Comparison of ENCODE assay signal across 11 cellular contexts in the genomic region with DNA sequence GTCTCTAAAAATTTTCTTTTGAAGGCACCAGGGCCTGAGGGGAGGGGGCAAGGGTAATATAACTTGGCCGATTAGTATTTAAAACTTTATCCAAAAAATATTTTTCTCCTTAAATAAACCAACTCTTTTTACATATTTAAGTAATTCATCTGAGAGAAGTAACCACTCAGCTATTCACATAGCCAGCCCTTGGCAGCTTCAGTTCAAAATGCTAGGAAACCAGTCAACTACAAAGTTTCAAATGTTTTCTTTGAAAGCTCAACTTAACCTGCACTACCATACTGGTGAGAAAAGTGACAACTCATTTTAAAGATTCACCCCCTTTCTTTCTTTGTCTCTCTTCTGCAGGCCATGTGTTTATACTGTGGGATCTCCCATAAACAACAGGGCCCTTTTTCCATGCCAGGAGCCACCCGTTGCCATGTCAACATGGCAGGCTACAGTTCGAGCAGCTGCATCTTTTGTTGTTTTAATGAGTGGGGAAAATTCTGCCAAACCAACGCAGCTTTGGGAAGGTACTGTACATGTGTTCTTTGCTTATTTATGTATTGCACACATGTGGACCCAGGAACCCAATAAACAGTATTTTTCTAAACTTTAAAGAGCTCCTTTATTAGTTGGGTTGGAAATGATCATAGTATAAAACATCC. TPM values are rescaled to one million over a fixed set of nuclear protein-coding genes. Genes with fewer than 3 reads are reported as not detected.
DNase-seq lines count a peak whose midpoint lies in the region; ATAC-seq and TF ChIP-seq lines count a peak whose summit lies in the region.
"Had no signal": no experiment of that assay in that cellular context is flagged by ENCODE, and none has a peak within 500 bp of the region (broad histone marks: within the 10 kb centered on the region; RNA-seq: fewer than 3 reads in every experiment).

No MANE protein-coding gene starts in this region.

- in situ Hi-C loops in IMR-90 (cut with MboI; ENCODE audit: low sequenced_read_pairs), result no loop called here

- H3K9me3 Mint-ChIP-seq in progenitor cell of endocrine pancreas (ENCODE audit: low read depth), result no peaks in the 10 kb centered on the region

- peak; percentile 86 for DNase-seq in IMR-90
- peak; percentile 34 for DNase-seq in NCI-H2227 treated with DMSO at 0.1 percent for 48 hours (lab: John Stamatoyannopoulos, UW)
- peak; percentile 22 to 29 for DNase-seq in dermis microvascular lymphatic vessel endothelial cell (ENCODE audit: low read depth in 2 of 2)
- DNase-seq in progenitor cell of endocrine pancreas (ENCODE audit: low spot score, unreplicated experiment), result no peak
- DNase-seq in GF-D8 (lab: John Stamatoyannopoulos, UW), result no peak
- no peak for DNase-seq in esophagus squamous epithelium (lab: John Stamatoyannopoulos, UW)
- DNase-seq in ureter (ENCODE audit: low spot score), result no peak
- DNase-seq: islet precursor cell had no signal

- H4K91ac ChIP-seq in IMR-90 (ENCODE audit: insufficient read depth, low read depth, low read length), result no peak overlapping the region

- H3K4me2 ChIP-seq in IMR-90 (ENCODE audit: low read depth, low read length), result peak overlapping the region; percentile 4; the same call in 1 of the 2 replicates
- H3K4me2 ChIP-seq: KMS-11 had no signal

- dilution Hi-C loops in IMR-90 (cut with HindIII; ENCODE audit: low sequenced_read_pairs, unreplicated experiment), result no loop called here

- H3K4me1 Mint-ChIP-seq in progenitor cell of endocrine pancreas (ENCODE audit: low read depth), result no peaks in the 10 kb centered on the region

- H3K18ac ChIP-seq in IMR-90 (ENCODE audit: low read depth, low read length), result no peak overlapping the region

- peak; percentile 76 for ATAC-seq in IMR-90 (ENCODE audit: low read depth)
- ATAC-seq in GM18502 (IDR thresholded peaks at IDR 0.05; ENCODE audit: poor library complexity, unreplicated experiment), result no peak

- WGBS in IMR-90 (ENCODE audit: extremely low coverage in 2 of 2, insufficient read length in 1 of 2), 2 experiments, result no CpG with 5 or more reads among the region's 4 CpGs
- 42 to 61% methylated on average over 4 of the region's 4 CpGs for WGBS in esophagus squamous epithelium, 2 donors

- H3K27ac Mint-ChIP-seq in progenitor cell of endocrine pancreas, result peak overlapping the region; percentile 77

- H2AFZ ChIP-seq in IMR-90 (replicated peaks; ENCODE audit: low read length, poor library complexity), result no peak overlapping the region

- H2AK9ac ChIP-seq in IMR-90 (replicated peaks; ENCODE audit: low read depth, low read length, poor library complexity), result no peak overlapping the region

- H3K23ac ChIP-seq in IMR-90 (ENCODE audit: low read depth, low read length), result peak overlapping the region; percentile 24; the same call in 1 of the 2 replicates

- H4K5ac ChIP-seq in IMR-90 (ENCODE audit: low read depth, low read length), result no peak overlapping the region

- no peak for TF ChIP-seq RAD21 in IMR-90 (IDR thresholded peaks at IDR 0.05; ENCODE audit: low read length)

- CTCF ChIA-PET in IMR-90 (lab: Yijun Ruan, JAX), result interaction anchor here (1.1 kb wide), 1 partner anchor 91 kb away, joined by 4 read pairs; no protein-coding TSS in a partner anchor

- H3K4ac ChIP-seq in IMR-90 (ENCODE audit: low read depth, low read length), result no peak overlapping the region

- H3K56ac ChIP-seq in IMR-90 (ENCODE audit: extremely low read depth, insufficient read depth, low read length), result no peak overlapping the region; the same call in 1 of the 2 replicates

- no peaks in the 10 kb centered on the region for H3K27me3 Mint-ChIP-seq in progenitor cell of endocrine pancreas

- H3K4me1 ChIP-seq in IMR-90 (ENCODE audit: control insufficient read depth, insufficient read depth, low read length) (peaks cover 15% of the 10 kb centered on the region), esophagus squamous epithelium (peaks cover 0 to 4% (median 0%) of the 10 kb centered on the region in 3 donors)

- POLR2A ChIA-PET in IMR-90 (lab: Charles Lee; ENCODE audit: unreplicated experiment), result no interaction called here

- H2BK20ac ChIP-seq in IMR-90 (ENCODE audit: low read depth, low read length), result no peak overlapping the region

- intact Hi-C loops in IMR-90 (cut with micrococcal nuclease), result no loop called here
- intact Hi-C loops in esophagus squamous epithelium (cut with DNase I), result no loop called here

- H3K4me3 Mint-ChIP-seq in progenitor cell of endocrine pancreas (ENCODE audit: low read depth), result no peak overlapping the region

- H3K36me3 ChIP-seq in IMR-90 (ENCODE audit: control insufficient read depth, insufficient read depth, low read length) (no peaks in the 10 kb centered on the region), esophagus squamous epithelium (no peaks in the 10 kb centered on the region)

- BruUV-seq in IMR-90 (replicated peaks; lab: Mats Ljungman, UMichigan), result no TSS peak

- H3K9me1 ChIP-seq in IMR-90 (ENCODE audit: insufficient read depth, low read length), result peaks cover 4% of the 10 kb centered on the region; the same call in 1 of the 2 replicates

- H4K20me1 ChIP-seq in IMR-90 (ENCODE audit: insufficient read depth, low read length), result peaks cover 3% of the 10 kb centered on the region; the same call in 1 of the 2 replicates

- H2BK5ac ChIP-seq in IMR-90 (ENCODE audit: low read depth, low read length, poor library complexity, severe bottlenecking), result no peak overlapping the region

- no peak overlapping the region for H2BK15ac ChIP-seq in IMR-90 (ENCODE audit: low read depth, low read length)

- peaks cover 22% of the 10 kb centered on the region in 2 experiments for H3K79me1 ChIP-seq in IMR-90 (ENCODE audit: low read depth in 1 of 2, low read length in 2 of 2)

- H4K8ac ChIP-seq in IMR-90 (ENCODE audit: low read depth in 2 of 2, low read length in 2 of 2), result no peak overlapping the region

- H3K4me3 ChIP-seq in IMR-90 (ENCODE audit: insufficient read depth, low read depth, low read length), result no peak overlapping the region
- H3K4me3 ChIP-seq in esophagus squamous epithelium, result no peak overlapping the region
- H3K4me3 ChIP-seq: SK-N-MC had no signal

- H3K27me3 ChIP-seq in IMR-90 (ENCODE audit: control insufficient read depth, insufficient read depth, low read length) (no peaks in the 10 kb centered on the region), esophagus squamous epithelium (no peaks in the 10 kb centered on the region)

- H3K9me3 ChIP-seq in IMR-90 (ENCODE audit: control insufficient read depth, insufficient read depth, low read length) (no peaks in the 10 kb centered on the region), esophagus squamous epithelium (no peaks in the 10 kb centered on the region)

- H3K14ac ChIP-seq in IMR-90 (replicated peaks; ENCODE audit: low read depth, low read length), result no peak overlapping the region

- TF ChIP-seq POLR2A in IMR-90 (IDR thresholded peaks at IDR 0.05; ENCODE audit: low read depth, low read length) (no peak), esophagus squamous epithelium (IDR thresholded peaks at IDR 0.05) (no peak)

- H3K36me3 Mint-ChIP-seq in progenitor cell of endocrine pancreas (ENCODE audit: insufficient read depth), result peaks cover 7% of the 10 kb centered on the region

- no peak overlapping the region for H2AK5ac ChIP-seq in IMR-90 (ENCODE audit: low read depth, low read length)

- TF ChIP-seq CTCF in IMR-90 (conservative IDR thresholded peaks at IDR 0.05; ENCODE audit: low read depth, low read length), result no peak
- no peak for TF ChIP-seq CTCF in progenitor cell of endocrine pancreas (IDR thresholded peaks at IDR 0.05; ENCODE audit: unreplicated experiment)
- TF ChIP-seq CTCF in esophagus squamous epithelium (IDR thresholded peaks at IDR 0.05), result no peak

- H3K9ac ChIP-seq in IMR-90 (ENCODE audit: low read depth, low read length), result no peak overlapping the region
- H3K9ac ChIP-seq: KMS-11 had no signal

- no peak overlapping the region for H2BK120ac ChIP-seq in IMR-90 (ENCODE audit: low read depth, low read length)

- H3K27ac ChIP-seq in IMR-90 (ENCODE audit: insufficient read depth, low read length) (no peak overlapping the region), esophagus squamous epithelium (no peak overlapping the region)
- H3K27ac ChIP-seq: KMS-11, SK-N-MC had no signal

TF ChIP-seq in IMR-90, 13 proteins besides CTCF, POLR2A, EP300 and RAD21:
- TF ChIP-seq BHLHE40 (IDR thresholded peaks at IDR 0.05; ENCODE audit: low read depth, low read length) (no peak), MXI1 (IDR thresholded peaks at IDR 0.05; ENCODE audit: borderline replicate concordance, low read depth, low read length) (0 out of 2 replicates have a peak, but pooled peaks have one; percentile 28), SMC3 (IDR thresholded peaks at IDR 0.05; ENCODE audit: low read depth, low read length) (no peak), NFE2L2 (IDR thresholded peaks at IDR 0.05; ENCODE audit: low read depth, low read length) (0 out of 2 replicates have a peak, but pooled peaks have one; percentile 8), CHD1 (IDR thresholded peaks at IDR 0.05; ENCODE audit: low read depth, low read length) (no peak), USF2 (IDR thresholded peaks at IDR 0.05; ENCODE audit: low read depth, low read length) (no peak)

RNA-seq across cellular contexts. Expression of gene AOPEP, which starts 46.3 kb away (rescaled TPM):
- total RNA-seq in IMR-90 (2012; rRNA removed), result 38.7 and 38.9 TPM in 2 replicates
- polyA plus RNA-seq in IMR-90 (2012; rRNA removed), result 34.9 and 38.1 TPM in 2 replicates
- 23.1 and 34.2 TPM in 2 replicates for polyA plus RNA-seq in IMR-90 (2012; cell fraction: cytosol; rRNA removed)
- 40.9 and 77.9 TPM in 2 replicates for polyA plus RNA-seq in IMR-90 (2012; cell fraction: nucleus; rRNA removed; ENCODE audit: low replicate concordance)
- 24.6 and 28.3 TPM in 2 replicates for total RNA-seq in dermis microvascular lymphatic vessel endothelial cell
- 51.9 and 58.2 TPM in 2 replicates for total RNA-seq in progenitor cell of endocrine pancreas
- total RNA-seq in esophagus squamous epithelium, result 100 to 1,000 TPM; 101 to 300 (median 115) TPM
- total RNA-seq in ureter, result 115 TPM

Comparison
In these comparisons a context has a peak if more than half of its experiments do, and no peak if none do; other contexts are left out.
1. DNase-seq: peak in IMR-90 (single experiment), NCI-H2227 treated with DMSO at 0.1 percent for 48 hours (single experiment) and dermis microvascular lymphatic vessel endothelial cell (2 of 2); none in progenitor cell of endocrine pancreas (single experiment), GF-D8 (single experiment), esophagus squamous epithelium (single experiment) and ureter (single experiment).